7 cellular contexts compared by ENCODE assay signal in genomic region chr10:50417486-50417905, GRCh38.
DNase-seq lines count a peak whose midpoint lies in the region; ATAC-seq, FAIRE-seq and TF ChIP-seq lines count a peak whose summit lies in the region.

No MANE protein-coding gene starts in this region.

- FAIRE-seq in frontal cortex (lab: Jason Lieb, UNC) = no peak

- H3K27me3 Mint-ChIP-seq in brain = peaks cover 4% of the 10 kb centered on the region

- H3K27me3 ChIP-seq in HUES6 (ENCODE audit: control insufficient read depth, insufficient read depth, low read length) (no peaks in the 10 kb centered on the region), layer of hippocampus (ENCODE audit: control insufficient read depth, insufficient read depth, low read length) (no peaks in the 10 kb centered on the region), stomach smooth muscle (ENCODE audit: control insufficient read depth in 1 of 2, insufficient read depth in 2 of 2, low read length in 2 of 2) (no peaks in the 10 kb centered on the region)

- H3K27ac ChIP-seq in HUES6 (ENCODE audit: low read depth, low read length) (no peak overlapping the region), layer of hippocampus (ENCODE audit: low read depth, low read length) (peak overlapping the region; percentile 74), stomach smooth muscle (ENCODE audit: low read length) (no peak overlapping the region)

- peaks cover 18% of the 10 kb centered on the region for H3K4me1 Mint-ChIP-seq in brain

- H3K4me3 ChIP-seq in HUES6 (ENCODE audit: low read depth, low read length) (peak overlapping the region; percentile 65), stomach smooth muscle (ENCODE audit: low read length in 2 of 2) (peak overlapping the region; percentile 51 to 79)

- H3K9me3 ChIP-seq in HUES6 (ENCODE audit: control insufficient read depth, insufficient read depth, low read depth, low read length) (no peaks in the 10 kb centered on the region), stomach smooth muscle (ENCODE audit: control insufficient read depth in 2 of 2, low read length in 2 of 2) (no peaks in the 10 kb centered on the region)

- peak; percentile 24 for ATAC-seq in GM19324 (IDR thresholded peaks at IDR 0.05; ENCODE audit: low FRiP score, unreplicated experiment)

- no peaks in the 10 kb centered on the region for H3K36me3 ChIP-seq in HUES6 (ENCODE audit: control insufficient read depth, insufficient read depth, low read length)
- no peaks in the 10 kb centered on the region for H3K36me3 ChIP-seq in stomach smooth muscle (ENCODE audit: control insufficient read depth in 2 of 2, insufficient read depth in 2 of 2, low read length in 2 of 2)

- H3K4me1 ChIP-seq in HUES6 (ENCODE audit: control insufficient read depth, insufficient read depth, low read length) (peaks cover 13% of the 10 kb centered on the region; the same call in 1 of the 2 replicates), stomach smooth muscle (ENCODE audit: control insufficient read depth, insufficient read depth, low read length) (no peaks in the 10 kb centered on the region)

- H3K9ac ChIP-seq in HUES6 (ENCODE audit: low read length) (peak overlapping the region; percentile 64), stomach smooth muscle (ENCODE audit: low read length in 2 of 2) (peak overlapping the region; percentile 58 to 65)

- peak overlapping the region; percentile 80 to 90 (median 83) for H3K4me3 Mint-ChIP-seq in brain

- peak overlapping the region in 1 of 5 experiments; percentile 54 for H3K27ac Mint-ChIP-seq in brain

- no peaks in the 10 kb centered on the region for H3K36me3 Mint-ChIP-seq in brain

- no peak for TF ChIP-seq CTCF in brain (conservative IDR thresholded peaks at IDR 0.05)

- DNase-seq in frontal cortex (ENCODE audit: low spot score in 2 of 2) = no peak
- DNase-seq in cerebellar cortex (ENCODE audit: low spot score) = no peak

- no peaks in the 10 kb centered on the region for H3K9me3 Mint-ChIP-seq in brain
